Comparison of ENCODE assay signal across 23 cellular contexts in genomic region chr9:109883623-109884022, GRCh38.
"Had no signal": no experiment of that assay in that cellular context is flagged by ENCODE, and none has a peak within 500 bp of the region (broad histone marks: within the 10 kb centered on the region; RNA-seq: fewer than 3 reads in every experiment).

No MANE protein-coding gene starts in this region.

- H3K9me3 ChIP-seq: left ventricle myocardium inferior, psoas muscle, SJCRH30, thoracic aorta had no signal

- H3K27ac Mint-ChIP-seq: activated CD8-positive, alpha-beta T cell treated with anti-CD3 and anti-CD28 coated beads for 36 hours; activated naive CD8-positive, alpha-beta T cell treated with anti-CD3 and anti-CD28 coated beads, Interleukin-2, amount 10 ng/mL, durations not matched to agents 7 days and 5 days; dendritic cell treated with granulocyte-macrophage colony-stimulating factor and Interleukin-4, amounts not matched to agents 40 ng/mL and 50 ng/mL, for 4 days; naive thymus-derived CD8-positive, alpha-beta T cell had no signal

- H3K4me3 Mint-ChIP-seq: activated CD8-positive, alpha-beta T cell treated with anti-CD3 and anti-CD28 coated beads for 36 hours; activated naive CD8-positive, alpha-beta T cell treated with anti-CD3 and anti-CD28 coated beads, Interleukin-2, amount 10 ng/mL, durations not matched to agents 7 days and 5 days; central memory CD8-positive, alpha-beta T cell; dendritic cell treated with granulocyte-macrophage colony-stimulating factor and Interleukin-4, amounts not matched to agents 40 ng/mL and 50 ng/mL, for 4 days; naive thymus-derived CD8-positive, alpha-beta T cell; neural crest cell had no signal

- DNase-seq: activated CD4-positive, alpha-beta T cell treated with anti-CD3 and anti-CD28 coated beads, Interleukin-2, amount 50 U/mL, for 1 hour; activated CD8-positive, alpha-beta T cell treated with anti-CD3 and anti-CD28 coated beads for 36 hours; activated gamma-delta T cell; activated naive CD8-positive, alpha-beta T cell treated with anti-CD3 and anti-CD28 coated beads, Interleukin-2, amount 10 ng/mL, durations not matched to agents 7 days and 5 days; brain microvascular endothelial cell; effector CD8-positive, alpha-beta T cell; glutamatergic neuron; left ventricle myocardium inferior; midbrain; naive thymus-derived CD8-positive, alpha-beta T cell; nucleus accumbens; psoas muscle; SJCRH30; stimulated activated CD4-positive, alpha-beta T cell treated with anti-CD3 and anti-CD28 coated beads, Interleukin-15, amount 100 ng/mL, for 24 hours; stimulated activated CD4-positive, alpha-beta T cell treated with anti-CD3 and anti-CD28 coated beads, Interleukin-2, amount 100 ng/mL, for 24 hours; stimulated activated naive CD4-positive, alpha-beta T cell; trophoblast cell had no signal

- H3K4me3 ChIP-seq: left ventricle myocardium inferior, psoas muscle, SJCRH30, thoracic aorta had no signal

- H3K9ac ChIP-seq: parathyroid adenoma had no signal

- H3K4me1 Mint-ChIP-seq: central memory CD8-positive, alpha-beta T cell had no signal

- H3K4me1 ChIP-seq: parathyroid adenoma had no signal

- H3K27me3 ChIP-seq: brain microvascular endothelial cell, SJCRH30 had no signal

- ATAC-seq: activated CD8-positive, alpha-beta T cell treated with anti-CD3 and anti-CD28 coated beads for 36 hours; naive thymus-derived CD8-positive, alpha-beta T cell; psoas muscle; SK-N-SH treated with all-trans-retinoic acid at 6 μM for 48 hours had no signal

- H3K36me3 Mint-ChIP-seq: activated naive CD8-positive, alpha-beta T cell treated with anti-CD3 and anti-CD28 coated beads, Interleukin-2, amount 10 ng/mL, durations not matched to agents 7 days and 5 days; naive thymus-derived CD8-positive, alpha-beta T cell had no signal

- H3K36me3 ChIP-seq: brain microvascular endothelial cell, left ventricle myocardium inferior had no signal

- H3K9me3 Mint-ChIP-seq: activated CD8-positive, alpha-beta T cell treated with anti-CD3 and anti-CD28 coated beads for 36 hours; activated naive CD8-positive, alpha-beta T cell treated with anti-CD3 and anti-CD28 coated beads, Interleukin-2, amount 10 ng/mL, durations not matched to agents 7 days and 5 days; central memory CD8-positive, alpha-beta T cell; dendritic cell treated with granulocyte-macrophage colony-stimulating factor and Interleukin-4, amounts not matched to agents 40 ng/mL and 50 ng/mL, for 4 days; naive thymus-derived CD8-positive, alpha-beta T cell had no signal

- H3K27ac ChIP-seq: brain microvascular endothelial cell, left ventricle myocardium inferior, parathyroid adenoma, psoas muscle, SJCRH30, thoracic aorta had no signal
